ENCODE assay signal across 28 cellular contexts in genomic region chr19:12567951-12568350, GRCh38.
"Had no signal": no experiment of that assay in that cellular context is flagged by ENCODE, and none has a peak within 500 bp of the region (broad histone marks: within the 10 kb centered on the region; RNA-seq: fewer than 3 reads in every experiment).

No MANE protein-coding gene starts in this region.

- H3K27me3 Mint-ChIP-seq: activated CD4-positive, alpha-beta T cell treated with anti-CD3 and anti-CD28 coated beads, Interleukin-2, amount 10 ng/mL, durations not matched to agents 24 days and 14 days; activated T-helper 17 cell treated with anti-CD3 and anti-CD28 coated beads, Interleukin-2, amount 50 U/mL, for 72 hours; T-helper 17 cell had no signal

- H3K27ac ChIP-seq: body of pancreas, epithelial cell of prostate, esophagus squamous epithelium, left lung, lower lobe of right lung, neural progenitor cell, right atrium auricular region, testis, transverse colon, WERI-Rb-1 had no signal

- H3K9me3 ChIP-seq: body of pancreas, esophagus squamous epithelium, left lung, lower lobe of right lung, right atrium auricular region, testis, transverse colon had no signal

- ATAC-seq: activated T-cell treated with anti-CD3 and anti-CD28 coated beads, Interleukin-2, amount 50 U/mL, for 4 hours; activated T-helper 17 cell treated with anti-CD3 and anti-CD28 coated beads, Interleukin-2, amount 50 U/mL, for 72 hours; body of pancreas; left lung; lower lobe of right lung; natural killer cell; T-helper 17 cell had no signal

- H3K4me3 Mint-ChIP-seq: activated CD4-positive, alpha-beta memory T cell treated with anti-CD3 and anti-CD28 coated beads, Interleukin-2, amount 10 ng/mL, durations not matched to agents 7 days and 5 days; activated CD4-positive, alpha-beta T cell treated with anti-CD3 and anti-CD28 coated beads, Interleukin-2, amount 10 ng/mL, durations not matched to agents 24 days and 14 days; activated T-cell treated with anti-CD3 and anti-CD28 coated beads, Interleukin-2, amount 50 U/mL, for 4 hours; activated T-helper 17 cell treated with anti-CD3 and anti-CD28 coated beads, Interleukin-2, amount 50 U/mL, for 72 hours; natural killer cell; neural progenitor cell; T-helper 17 cell had no signal

- H3K4me2 ChIP-seq: neural progenitor cell had no signal

- H3K27ac Mint-ChIP-seq: activated CD4-positive, alpha-beta memory T cell treated with anti-CD3 and anti-CD28 coated beads, Interleukin-2, amount 10 ng/mL, durations not matched to agents 7 days and 5 days; activated CD4-positive, alpha-beta T cell treated with anti-CD3 and anti-CD28 coated beads, Interleukin-2, amount 10 ng/mL, durations not matched to agents 24 days and 14 days; activated T-helper 17 cell treated with anti-CD3 and anti-CD28 coated beads, Interleukin-2, amount 50 U/mL, for 72 hours; natural killer cell; neural progenitor cell; T-helper 17 cell had no signal

- H3K36me3 Mint-ChIP-seq: natural killer cell had no signal

- H3K9me3 Mint-ChIP-seq: activated CD4-positive, alpha-beta memory T cell treated with anti-CD3 and anti-CD28 coated beads, Interleukin-2, amount 10 ng/mL, durations not matched to agents 7 days and 5 days; activated CD4-positive, alpha-beta T cell treated with anti-CD3 and anti-CD28 coated beads, Interleukin-2, amount 10 ng/mL, durations not matched to agents 24 days and 14 days; activated T-cell treated with anti-CD3 and anti-CD28 coated beads, Interleukin-2, amount 50 U/mL, for 4 hours; activated T-helper 17 cell treated with anti-CD3 and anti-CD28 coated beads, Interleukin-2, amount 50 U/mL, for 72 hours; natural killer cell had no signal

- H3K27me3 ChIP-seq: body of pancreas, esophagus squamous epithelium, left lung, neural progenitor cell, right atrium auricular region, testis, transverse colon had no signal

- H3K36me3 ChIP-seq: esophagus squamous epithelium, left lung, lower lobe of right lung, neural progenitor cell, right atrium auricular region, transverse colon, WERI-Rb-1 had no signal

- H3K4me3 ChIP-seq: body of pancreas, esophagus squamous epithelium, left lung, lower lobe of right lung, neural progenitor cell, right atrium auricular region, testis, transverse colon had no signal

- H3K4me1 ChIP-seq: body of pancreas, left lung, lower lobe of right lung, neural progenitor cell, testis had no signal

- H2AFZ ChIP-seq: neural progenitor cell had no signal

- DNase-seq: activated CD4-positive, alpha-beta memory T cell treated with anti-CD3 and anti-CD28 coated beads, Interleukin-2, amount 10 ng/mL, durations not matched to agents 7 days and 5 days; activated CD4-positive, alpha-beta T cell treated with anti-CD3 and anti-CD28 coated beads, Interleukin-2, amount 10 ng/mL, durations not matched to agents 24 days and 14 days; activated CD4-positive, CD25-positive, alpha-beta regulatory T cell treated with anti-CD3 and anti-CD28 coated beads, Interleukin-2, amount 50 U/mL, for 72 hours; activated gamma-delta T cell treated with Interleukin-2 at 50 U/mL for 16 hours; activated naive CD4-positive, alpha-beta T cell treated with anti-CD3 and anti-CD28 coated beads, Interleukin-2, amount 50 U/mL, for 16 hours; activated T-cell treated with anti-CD3 and anti-CD28 coated beads, Interleukin-2, amount 50 U/mL, for 4 hours; aorta; body of pancreas; dermis blood vessel endothelial cell; effector CD8-positive, alpha-beta T cell; esophagus squamous epithelium; foreskin melanocyte; left lung; lower lobe of right lung; mesendoderm; natural killer cell; occipital lobe; stimulated activated CD4-positive, alpha-beta T cell treated with anti-CD3 and anti-CD28 coated beads, Interleukin-2, amount 100 ng/mL, for 48 hours; stimulated activated naive CD4-positive, alpha-beta T cell treated with Interleukin-2 at 50 U/mL for 16 hours; T-helper 17 cell; T1000; testis; transverse colon; WERI-Rb-1 had no signal

- H3K9ac ChIP-seq: neural progenitor cell had no signal
